In genomic region chr7:108014747-108015682, GRCh38 we compare ENCODE assay signal across 1 cellular context.
A peak's percentile ranks its signal among the peaks of the same experiment; 100 is the strongest.
TF ChIP-seq lines count a peak whose summit lies in the region.

No MANE protein-coding gene starts in this region.

TF ChIP-seq in SK-N-SH, 30 proteins besides CTCF, POLR2A, EP300 and RAD21 (continued from another document):
- TF ChIP-seq, protein P1, sequence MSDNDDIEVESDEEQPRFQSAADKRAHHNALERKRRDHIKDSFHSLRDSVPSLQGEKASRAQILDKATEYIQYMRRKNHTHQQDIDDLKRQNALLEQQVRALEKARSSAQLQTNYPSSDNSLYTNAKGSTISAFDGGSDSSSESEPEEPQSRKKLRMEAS (IDR thresholded peaks at IDR 0.05; ENCODE audit: low read depth), result 0 out of 2 replicates have a peak, but pooled peaks have one; percentile 16
- TF ChIP-seq RCOR1 (IDR thresholded peaks at IDR 0.05; ENCODE audit: low read length), result no peak
- peak; percentile 59; the same call in 1 of the 2 replicates for TF ChIP-seq JUND (IDR thresholded peaks at IDR 0.05)
- no peak for TF ChIP-seq ELF1 (IDR thresholded peaks at IDR 0.05)
- no peak for TF ChIP-seq MXI1 (IDR thresholded peaks at IDR 0.05; ENCODE audit: low read depth, low read length)
- TF ChIP-seq IRF3 (IDR thresholded peaks at IDR 0.05; ENCODE audit: low read depth, low read length), result no peak
- TF ChIP-seq SMC3 (IDR thresholded peaks at IDR 0.05; ENCODE audit: low read depth, low read length), result no peak
- TF ChIP-seq, protein P2, sequence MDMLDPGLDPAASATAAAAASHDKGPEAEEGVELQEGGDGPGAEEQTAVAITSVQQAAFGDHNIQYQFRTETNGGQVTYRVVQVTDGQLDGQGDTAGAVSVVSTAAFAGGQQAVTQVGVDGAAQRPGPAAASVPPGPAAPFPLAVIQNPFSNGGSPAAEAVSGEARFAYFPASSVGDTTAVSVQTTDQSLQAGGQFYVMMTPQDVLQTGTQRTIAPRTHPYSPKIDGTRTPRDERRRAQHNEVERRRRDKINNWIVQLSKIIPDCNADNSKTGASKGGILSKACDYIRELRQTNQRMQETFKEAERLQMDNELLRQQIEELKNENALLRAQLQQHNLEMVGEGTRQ (IDR thresholded peaks at IDR 0.05; ENCODE audit: borderline replicate concordance, low read depth, low read length), result no peak
- TF ChIP-seq GABPA (IDR thresholded peaks at IDR 0.05; ENCODE audit: low read depth), result no peak
- TF ChIP-seq TCF12 (IDR thresholded peaks at IDR 0.05), result peak; percentile 87
- TF ChIP-seq POLR2AphosphoS5 (IDR thresholded peaks at IDR 0.05; ENCODE audit: low read depth, low read length), result no peak; the same call in 1 of the 2 replicates
- no peak for TF ChIP-seq RFX5 (IDR thresholded peaks at IDR 0.05; ENCODE audit: low read length)
- peak; percentile 70; the same call in 1 of the 2 replicates for TF ChIP-seq FOSL2 (IDR thresholded peaks at IDR 0.05; ENCODE audit: borderline replicate concordance, low read depth)
- no peak for TF ChIP-seq CHD2 (IDR thresholded peaks at IDR 0.05; ENCODE audit: low read length, partially characterized antibody)
TF ChIP-seq in SK-N-SH: peak in this region for 8.
